ENCODE assay signal across 29 cellular contexts in the genomic region with DNA sequence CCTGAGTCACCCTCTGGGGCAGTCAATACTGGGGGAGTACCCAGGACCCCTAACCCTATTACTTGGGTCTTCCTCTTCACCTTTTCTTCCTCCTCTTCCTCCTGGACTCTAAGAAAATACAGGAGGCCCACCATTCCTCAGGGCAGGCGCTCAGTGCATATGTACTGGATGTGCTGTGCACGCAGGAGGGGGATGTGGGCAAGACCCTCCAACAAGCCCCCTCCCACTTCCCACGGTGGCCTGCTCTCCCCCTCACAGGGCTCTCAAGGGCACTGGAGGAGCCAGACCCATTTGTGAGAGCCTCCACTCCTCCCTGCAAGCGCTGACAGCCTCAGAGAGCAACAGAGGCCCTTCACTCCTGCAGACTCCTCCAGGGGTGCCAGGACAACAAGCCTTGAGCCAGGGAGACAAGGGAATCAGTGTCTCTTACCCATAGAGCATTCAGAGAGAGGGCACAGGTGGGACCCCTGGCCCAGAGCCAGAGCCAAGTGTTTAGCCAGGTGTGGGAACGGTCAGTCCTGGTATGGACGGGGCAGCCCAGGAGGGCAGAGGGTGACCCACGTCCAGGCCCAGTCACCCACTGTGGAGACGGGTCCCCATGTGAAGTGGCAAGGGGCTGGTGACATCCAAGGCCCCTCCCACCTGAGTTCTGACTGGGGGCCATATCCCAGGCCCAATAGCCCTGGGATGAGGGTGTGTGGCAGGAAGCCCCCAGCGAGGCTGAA.
"Had no signal": no experiment of that assay in that cellular context is flagged by ENCODE, and none has a peak within 500 bp of the region (broad histone marks: within the 10 kb centered on the region; RNA-seq: fewer than 3 reads in every experiment).

No MANE protein-coding gene starts in this region.

- H3K27me3 ChIP-seq: ovary, right lobe of liver, spleen, suprapubic skin, testis, tibial artery, transverse colon, vagina had no signal

- H3K27ac ChIP-seq: ovary, parathyroid adenoma, prostate gland, right lobe of liver, skin epidermis, spleen, suprapubic skin, testis, tibial artery, transverse colon, vagina had no signal

- ATAC-seq: naive thymus-derived CD8-positive, alpha-beta T cell; natural killer cell treated with Interleukin-12 subunit alpha and Interleukin-12 subunit beta and Interleukin-15 and Interleukin-18, amount 100 ng/mL, for 72 hours; stimulated activated memory B cell treated with anti-CD40 and anti-IgM and Interleukin-4, amounts not matched to agents 10 μg/mL and 1 μg/mL and 100 μg/mL, for 72 hours; stimulated activated naive CD8-positive, alpha-beta T cell treated with anti-CD3 and anti-CD28 coated beads, Interleukin-15, amount 100 ng/mL, for 72 hours; stimulated activated naive CD8-positive, alpha-beta T cell treated with anti-CD3 and anti-CD28 coated beads, Interleukin-15, Interleukin-2, amounts not matched to agents 100 U/mL and 50 U/mL, for 24 hours had no signal

- H3K4me3 ChIP-seq: ovary, prostate gland, right lobe of liver, skin epidermis, smooth muscle cell, spleen, suprapubic skin, testis, tibial artery, transverse colon, vagina had no signal

- H3K36me3 ChIP-seq: ovary, prostate gland, right lobe of liver, spleen, suprapubic skin, tibial artery, transverse colon, vagina had no signal

- H3K9ac ChIP-seq: parathyroid adenoma had no signal

- H3K4me2 ChIP-seq: smooth muscle cell had no signal

- H3K79me2 ChIP-seq: parathyroid adenoma had no signal

- H3K9me3 ChIP-seq: ovary, prostate gland, right lobe of liver, suprapubic skin, testis, tibial artery, transverse colon, vagina had no signal

- DNase-seq: naive B cell; naive thymus-derived CD8-positive, alpha-beta T cell; nephron progenitor cell; occipital lobe; ovary; retina; right cardiac atrium; right lobe of liver; spleen; stimulated activated CD4-positive, alpha-beta T cell treated with anti-CD3 and anti-CD28 coated beads, Interleukin-12 subunit alpha, Interleukin-12 subunit beta, amount 100 ng/mL, for 4 hours; stimulated activated CD4-positive, alpha-beta T cell treated with anti-CD3 and anti-CD28 coated beads, Interleukin-1b, Interleukin-23, amount 100 ng/mL, for 48 hours; stimulated activated CD4-positive, alpha-beta T cell treated with anti-CD3 and anti-CD28 coated beads, Interleukin-4, amount 100 ng/mL, for 1 hour; stimulated activated CD4-positive, alpha-beta T cell treated with anti-CD3 and anti-CD28 coated beads, Interleukin-4, amount 100 ng/mL, for 4 hours; stimulated activated CD8-positive, alpha-beta memory T cell treated with anti-CD3 and anti-CD28 coated beads, Interleukin-4, amount 100 ng/mL, for 48 hours; stimulated activated naive CD4-positive, alpha-beta T cell; stimulated activated naive CD8-positive, alpha-beta T cell treated with anti-CD3 and anti-CD28 coated beads, Interleukin-15, amount 100 ng/mL, for 72 hours; stimulated activated naive CD8-positive, alpha-beta T cell treated with anti-CD3 and anti-CD28 coated beads, Interleukin-15, Interleukin-2, amounts not matched to agents 100 U/mL and 50 U/mL, for 24 hours; substantia nigra; testis; tibial artery; transverse colon had no signal

- H2AFZ ChIP-seq: parathyroid adenoma had no signal

- H3K4me1 ChIP-seq: parathyroid adenoma, prostate gland, right lobe of liver, spleen, suprapubic skin, testis, tibial artery, transverse colon, vagina had no signal
